ENCODE assay signal across 21 cellular contexts in the genomic region with DNA sequence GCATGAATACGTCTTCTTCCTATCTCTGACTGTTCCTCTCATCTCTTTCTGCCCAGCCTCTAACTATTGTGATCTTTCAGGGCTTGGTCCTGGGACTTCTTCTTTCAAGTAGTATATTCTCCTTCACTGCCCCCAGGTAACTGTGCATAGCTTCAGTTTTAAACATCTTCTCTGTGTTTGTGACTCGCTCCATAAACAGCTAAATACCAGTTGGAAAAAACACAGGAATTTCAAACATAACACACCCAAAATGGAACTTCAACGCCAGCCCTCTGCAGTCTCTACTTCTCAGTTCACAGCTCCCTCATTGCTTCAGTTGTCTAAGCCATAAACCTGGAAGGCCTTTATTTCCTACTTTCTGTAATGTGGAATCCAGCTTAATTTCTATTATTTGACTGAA. TPM values are rescaled to one million over a fixed set of nuclear protein-coding genes. Genes with fewer than 3 reads are reported as not detected.
DNase-seq lines count a peak whose midpoint lies in the region; ATAC-seq, FAIRE-seq and TF ChIP-seq lines count a peak whose summit lies in the region.
"Had no signal": no experiment of that assay in that cellular context is flagged by ENCODE, and none has a peak within 500 bp of the region (broad histone marks: within the 10 kb centered on the region; RNA-seq: fewer than 3 reads in every experiment).

No MANE protein-coding gene starts in this region.

- no peak overlapping the region for H2AFZ ChIP-seq in osteoblast (ENCODE audit: low read length)

- no peaks in the 10 kb centered on the region for H3K9me3 Mint-ChIP-seq in Caco-2 (ENCODE audit: unreplicated experiment)
- H3K9me3 Mint-ChIP-seq in activated CD8-positive, alpha-beta T cell treated with anti-CD3 and anti-CD28 coated beads, Interleukin-2, amount 10 ng/mL, durations not matched to agents 7 days and 5 days (ENCODE audit: insufficient read depth): peaks cover 19% of the 10 kb centered on the region

- H3K4me1 Mint-ChIP-seq in Caco-2 (ENCODE audit: low read depth, unreplicated experiment): peaks cover 6% of the 10 kb centered on the region
- H3K4me1 Mint-ChIP-seq in activated CD8-positive, alpha-beta T cell treated with anti-CD3 and anti-CD28 coated beads, Interleukin-2, amount 10 ng/mL, durations not matched to agents 7 days and 5 days (ENCODE audit: low read depth): no peaks in the 10 kb centered on the region
- H3K4me1 Mint-ChIP-seq: CD14-positive monocyte had no signal

- no peak for DNase-seq in Caco-2
- DNase-seq in HTR-8/SVneo (ENCODE audit: insufficient read length, low spot score): peak; percentile 22
- peak; percentile 39 for DNase-seq in adipocyte (ENCODE audit: low read depth)
- peak; percentile 45 for DNase-seq in osteoblast (ENCODE audit: insufficient read length, low spot score, missing footprints)
- no peak for DNase-seq in activated CD8-positive, alpha-beta T cell treated with anti-CD3 and anti-CD28 coated beads, Interleukin-2, amount 10 ng/mL, durations not matched to agents 7 days and 5 days
- no peak for DNase-seq in nucleus accumbens (lab: John Stamatoyannopoulos, UW)
- no peak for DNase-seq in HCEC 1CT
- DNase-seq: ACHN, AML-193, DMS79 treated with DMSO at 0.1 percent for 48 hours, GDM1, NCI-H1092 treated with DMSO at 0.1 percent for 48 hours, NCI-H1694, NCI-H510A, NCI-H748 treated with DMSO at 0.1 percent for 48 hours, OCI-M1, RPMI8226, T-helper 1 cell had no signal

- H3K4me1 ChIP-seq in Caco-2 (peaks cover 10% of the 10 kb centered on the region; the same call in 1 of the 2 replicates), adipocyte (ENCODE audit: control insufficient read depth, insufficient read depth, low read length) (no peaks in the 10 kb centered on the region), osteoblast (ENCODE audit: insufficient read depth, low read length) (no peaks in the 10 kb centered on the region)

- H3K36me3 ChIP-seq in Caco-2 (ENCODE audit: control insufficient read depth, insufficient read depth, low read length) (no peaks in the 10 kb centered on the region), adipocyte (ENCODE audit: control insufficient read depth, insufficient read depth, low read length, severe bottlenecking) (no peaks in the 10 kb centered on the region), osteoblast (ENCODE audit: insufficient read depth, low read length) (no peaks in the 10 kb centered on the region)

- no peaks in the 10 kb centered on the region for H3K27me3 Mint-ChIP-seq in Caco-2 (ENCODE audit: insufficient read depth, unreplicated experiment)
- H3K27me3 Mint-ChIP-seq in activated CD8-positive, alpha-beta T cell treated with anti-CD3 and anti-CD28 coated beads, Interleukin-2, amount 10 ng/mL, durations not matched to agents 7 days and 5 days (ENCODE audit: low read depth): no peaks in the 10 kb centered on the region

- H3K4me3 ChIP-seq in Caco-2 (ENCODE audit: low read depth, low read length) (no peak overlapping the region), adipocyte (ENCODE audit: low read length) (no peak overlapping the region), osteoblast (ENCODE audit: insufficient read depth, low read length) (no peak overlapping the region)

- no peaks in the 10 kb centered on the region for H3K79me2 ChIP-seq in osteoblast (ENCODE audit: insufficient read depth, low read length)

- H4K20me1 ChIP-seq in osteoblast (ENCODE audit: insufficient read depth, low read length): no peaks in the 10 kb centered on the region

- no peak overlapping the region for H3K27ac ChIP-seq in osteoblast (ENCODE audit: low read depth, low read length)

- FAIRE-seq in HTR-8/SVneo (lab: Jason Lieb, UNC): no peak
- FAIRE-seq: HepG2 had no signal

- BruUV-seq in Caco-2 (replicated peaks; lab: Mats Ljungman, UMichigan): no TSS peak

- CTCF ChIA-PET in Caco-2 (lab: Charles Lee): no interaction called here
- CTCF ChIA-PET in activated CD8-positive, alpha-beta T cell treated with anti-CD3 and anti-CD28 coated beads, Interleukin-2, amount 10 ng/mL, durations not matched to agents 7 days and 5 days (lab: Charles Lee): no interaction called here

- POLR2A ChIA-PET in Caco-2 (lab: Charles Lee): no interaction called here
- POLR2A ChIA-PET in activated CD8-positive, alpha-beta T cell treated with anti-CD3 and anti-CD28 coated beads, Interleukin-2, amount 10 ng/mL, durations not matched to agents 7 days and 5 days (lab: Charles Lee): no interaction called here

- H3K9me3 ChIP-seq in Caco-2: no peaks in the 10 kb centered on the region
- H3K9me3 ChIP-seq in adipocyte (ENCODE audit: control insufficient read depth, low read length): no peaks in the 10 kb centered on the region
- no peaks in the 10 kb centered on the region for H3K9me3 ChIP-seq in osteoblast (ENCODE audit: low read depth, low read length)

- H3K9ac ChIP-seq in adipocyte (ENCODE audit: low read length): no peak overlapping the region

- no peak overlapping the region for H3K4me3 Mint-ChIP-seq in Caco-2 (ENCODE audit: unreplicated experiment)
- no peak overlapping the region for H3K4me3 Mint-ChIP-seq in activated CD8-positive, alpha-beta T cell treated with anti-CD3 and anti-CD28 coated beads, Interleukin-2, amount 10 ng/mL, durations not matched to agents 7 days and 5 days
- H3K4me3 Mint-ChIP-seq: CD14-positive monocyte had no signal

- H3K27ac Mint-ChIP-seq in Caco-2 (ENCODE audit: unreplicated experiment): peak overlapping the region; percentile 38
- no peak overlapping the region for H3K27ac Mint-ChIP-seq in activated CD8-positive, alpha-beta T cell treated with anti-CD3 and anti-CD28 coated beads, Interleukin-2, amount 10 ng/mL, durations not matched to agents 7 days and 5 days
- H3K27ac Mint-ChIP-seq: CD14-positive monocyte had no signal

- H3K36me3 Mint-ChIP-seq in Caco-2 (ENCODE audit: insufficient read depth, unreplicated experiment): no peaks in the 10 kb centered on the region
- H3K36me3 Mint-ChIP-seq in activated CD8-positive, alpha-beta T cell treated with anti-CD3 and anti-CD28 coated beads, Interleukin-2, amount 10 ng/mL, durations not matched to agents 7 days and 5 days (ENCODE audit: low read depth): no peaks in the 10 kb centered on the region
- H3K36me3 Mint-ChIP-seq: CD14-positive monocyte had no signal

- intact Hi-C loops in Caco-2 (cut with micrococcal nuclease; ENCODE audit: unreplicated experiment): no loop called here

- TF ChIP-seq CTCF in Caco-2 (IDR thresholded peaks at IDR 0.05; ENCODE audit: insufficient read depth in 1 of 2, low read depth in 1 of 2, low read length in 1 of 2, severe bottlenecking in 1 of 2, unreplicated experiment in 1 of 2) (no peak), osteoblast (IDR thresholded peaks at IDR 0.05; ENCODE audit: extremely low read depth, low read depth, low read length) (no peak)

- ATAC-seq in activated CD8-positive, alpha-beta T cell treated with anti-CD3 and anti-CD28 coated beads, Interleukin-2, amount 10 ng/mL, durations not matched to agents 7 days and 5 days: no peak
- ATAC-seq in GM21367 (IDR thresholded peaks at IDR 0.05; ENCODE audit: unreplicated experiment): no peak
- ATAC-seq: HepG2 had no signal

- no peaks in the 10 kb centered on the region for H3K27me3 ChIP-seq in Caco-2 (replicated peaks; ENCODE audit: control insufficient read depth, insufficient read depth, low read length)
- H3K27me3 ChIP-seq in adipocyte (replicated peaks; ENCODE audit: control insufficient read depth, insufficient read depth, low read length): no peaks in the 10 kb centered on the region
- H3K27me3 ChIP-seq in osteoblast (ENCODE audit: insufficient read depth, low read length): no peaks in the 10 kb centered on the region

- H3K4me2 ChIP-seq in osteoblast (ENCODE audit: insufficient read depth, low read length): no peak overlapping the region

RNA-seq across cellular contexts. Expression of gene TRIML2, which starts 16.6 kb away (rescaled TPM):
- total RNA-seq in Caco-2 (2022) (1.5 and 2.2 TPM in 2 replicates), osteoblast (under 0.01 TPM in 1 of 2 replicates, not detected in the other)
- not detected for total RNA-seq in activated CD8-positive, alpha-beta T cell treated with anti-CD3 and anti-CD28 coated beads, Interleukin-2, amount 10 ng/mL, durations not matched to agents 7 days and 5 days
- total RNA-seq: HepG2 had no signal

RNA-seq across cellular contexts. Expression of gene TRIML1, which starts 46.4 kb away (rescaled TPM):
- total RNA-seq in Caco-2 (2022) (not detected in 2 replicates), osteoblast (not detected in 2 replicates)
- not detected for total RNA-seq in activated CD8-positive, alpha-beta T cell treated with anti-CD3 and anti-CD28 coated beads, Interleukin-2, amount 10 ng/mL, durations not matched to agents 7 days and 5 days
- total RNA-seq: HepG2 had no signal

Comparison
In these comparisons a context has a peak if more than half of its experiments do, and no peak if none do; other contexts are left out.
1. DNase-seq: peak in HTR-8/SVneo (single experiment), adipocyte (single experiment) and osteoblast (single experiment); none in Caco-2 (0 of 2), activated CD8-positive, alpha-beta T cell treated with anti-CD3 and anti-CD28 coated beads, Interleukin-2, amount 10 ng/mL, durations not matched to agents 7 days and 5 days (single experiment), nucleus accumbens (0 of 56) and HCEC 1CT (single experiment).